8 cellular contexts compared by ENCODE assay signal in genomic region chr13:60164490-60164889, GRCh38. TPM values are rescaled to one million over a fixed set of nuclear protein-coding genes. Genes with fewer than 3 reads are reported as not detected.
DNase-seq lines count a peak whose midpoint lies in the region; ATAC-seq and TF ChIP-seq lines count a peak whose summit lies in the region.

No MANE protein-coding gene starts in this region.

- POLR2A ChIA-PET in BJ (lab: Charles Lee) = interaction anchor here (0.7 kb wide), 1 partner anchor 271 kb away, joined by 3 read pairs; no protein-coding TSS in a partner anchor

- H3K9me3 Mint-ChIP-seq in dendritic cell treated with granulocyte-macrophage colony-stimulating factor and Interleukin-4, amounts not matched to agents 40 ng/mL and 50 ng/mL, for 4 days = no peaks in the 10 kb centered on the region

- peak overlapping the region; percentile 87 for H2AFZ ChIP-seq in MM.1S (ENCODE audit: low read length)

- H3K4me2 ChIP-seq in MM.1S (ENCODE audit: low read depth, low read length) = peak overlapping the region; percentile 38

- peaks cover 16% of the 10 kb centered on the region for H3K4me1 Mint-ChIP-seq in dendritic cell treated with granulocyte-macrophage colony-stimulating factor and Interleukin-4, amounts not matched to agents 40 ng/mL and 50 ng/mL, for 4 days (ENCODE audit: low read depth)

- H3K36me3 ChIP-seq in BJ (ENCODE audit: control insufficient read depth, insufficient read depth, low read length) = no peaks in the 10 kb centered on the region
- H3K36me3 ChIP-seq in MM.1S (replicated peaks; ENCODE audit: insufficient read depth, low read length) = no peaks in the 10 kb centered on the region
- H3K36me3 ChIP-seq in mucosa of descending colon (ENCODE audit: low read depth) = no peaks in the 10 kb centered on the region

- no peak for TF ChIP-seq CTCF in BJ (IDR thresholded peaks at IDR 0.05; ENCODE audit: insufficient read depth, low read depth, low read length)
- no peak for TF ChIP-seq CTCF in MM.1S (IDR thresholded peaks at IDR 0.05; ENCODE audit: low read length)
- no peak for TF ChIP-seq CTCF in mucosa of descending colon (IDR thresholded peaks at IDR 0.05)

- H3K79me2 ChIP-seq in MM.1S (ENCODE audit: low read length) = peaks cover 30% of the 10 kb centered on the region

- intact Hi-C loops in dendritic cell treated with granulocyte-macrophage colony-stimulating factor and Interleukin-4, amounts not matched to agents 40 ng/mL and 50 ng/mL, for 4 days (cut with micrococcal nuclease) = loop anchor here (1.0 kb wide), 1 partner anchor 233 kb away; the partner anchor contains the start of gene TDRD3
- intact Hi-C loops in mucosa of descending colon (cut with DNase I, micrococcal nuclease) = no loop called here

- H3K4me3 ChIP-seq in BJ (ENCODE audit: low read depth, low read length) (peak overlapping the region; percentile 71), MM.1S (ENCODE audit: low read length) (peak overlapping the region; percentile 72), mucosa of descending colon (peak overlapping the region; percentile 43)

- H3K9ac ChIP-seq in MM.1S (ENCODE audit: low read length) = peak overlapping the region; percentile 75

- H3K4me1 ChIP-seq in MM.1S (ENCODE audit: low read length) (no peaks in the 10 kb centered on the region; the same call in 1 of the 2 replicates), mucosa of descending colon (ENCODE audit: low read depth) (no peaks in the 10 kb centered on the region)

- no peak for DNase-seq in BJ (ENCODE audit: low read depth)
- no peak for DNase-seq in MM.1S
- DNase-seq in mucosa of descending colon = peak in 1 of 3 donors; percentile 14
- DNase-seq in NCI-H82 treated with DMSO at 0.1 percent for 48 hours (lab: John Stamatoyannopoulos, UW; ENCODE audit: unreplicated experiment) = no peak
- no peak for DNase-seq in NCI-H2107 (lab: John Stamatoyannopoulos, UW)
- DNase-seq in NCI-H524 (lab: John Stamatoyannopoulos, UW) = no peak

- H4K20me1 ChIP-seq in MM.1S (ENCODE audit: insufficient read depth, low read length) = no peaks in the 10 kb centered on the region

- no peaks in the 10 kb centered on the region for H3F3A ChIP-seq in MM.1S (ENCODE audit: insufficient read depth, low read length)

- H3K9me3 ChIP-seq in MM.1S (replicated peaks; ENCODE audit: insufficient read depth, low read length) (no peaks in the 10 kb centered on the region), mucosa of descending colon (no peaks in the 10 kb centered on the region)

- H3K36me3 Mint-ChIP-seq in dendritic cell treated with granulocyte-macrophage colony-stimulating factor and Interleukin-4, amounts not matched to agents 40 ng/mL and 50 ng/mL, for 4 days (ENCODE audit: low read depth) = peaks cover 7% of the 10 kb centered on the region

- peak overlapping the region; percentile 1; the same call in 1 of the 2 replicates for H3K27ac ChIP-seq in MM.1S (ENCODE audit: low read length)

- no peaks in the 10 kb centered on the region for H3K9me2 ChIP-seq in MM.1S (replicated peaks; ENCODE audit: insufficient read depth, low read length)

- ATAC-seq in mucosa of descending colon (peak; percentile 28), HG03378 (IDR thresholded peaks at IDR 0.05; ENCODE audit: unreplicated experiment) (no peak)

- H3K27me3 Mint-ChIP-seq in dendritic cell treated with granulocyte-macrophage colony-stimulating factor and Interleukin-4, amounts not matched to agents 40 ng/mL and 50 ng/mL, for 4 days = no peaks in the 10 kb centered on the region

- CTCF ChIA-PET in BJ (lab: Yijun Ruan, JAX) = interaction anchor here (1.3 kb wide), 1 partner anchor 233 kb away, joined by 3 read pairs; the partner anchor contains the start of gene TDRD3

- H3K27me3 ChIP-seq in BJ (ENCODE audit: control insufficient read depth, insufficient read depth, low read length) (no peaks in the 10 kb centered on the region), MM.1S (replicated peaks; ENCODE audit: insufficient read depth, low read length) (no peaks in the 10 kb centered on the region)

- H3K4me3 Mint-ChIP-seq in dendritic cell treated with granulocyte-macrophage colony-stimulating factor and Interleukin-4, amounts not matched to agents 40 ng/mL and 50 ng/mL, for 4 days = peak overlapping the region; percentile 85

- H3K27ac Mint-ChIP-seq in dendritic cell treated with granulocyte-macrophage colony-stimulating factor and Interleukin-4, amounts not matched to agents 40 ng/mL and 50 ng/mL, for 4 days = peak overlapping the region; percentile 90

RNA-seq across cellular contexts. Expression of gene DIAPH3, which starts 0.8 kb away (rescaled TPM):
- polyA plus RNA-seq in BJ (2011; rRNA removed) = 8.5 and 12.4 TPM in 2 replicates
- 20.0 and 21.1 TPM in 2 replicates for polyA minus RNA-seq in BJ (2011; rRNA and poly(A)+ RNA removed)
- 1 to 10 TPM; 1.3 to 5.7 (median 3.1) TPM for total RNA-seq in mucosa of descending colon
